23 cellular contexts compared by ENCODE assay signal in genomic region chr2:151830966-151831365, GRCh38. TPM values are rescaled to one million over a fixed set of nuclear protein-coding genes. Genes with fewer than 3 reads are reported as not detected.
A peak's percentile ranks its signal among the peaks of the same experiment; 100 is the strongest.
DNase-seq lines count a peak whose midpoint lies in the region; ATAC-seq, FAIRE-seq and TF ChIP-seq lines count a peak whose summit lies in the region.
"Had no signal": no experiment of that assay in that cellular context is flagged by ENCODE, and none has a peak within 500 bp of the region (broad histone marks: within the 10 kb centered on the region; RNA-seq: fewer than 3 reads in every experiment).

No MANE protein-coding gene starts in this region.

- H3K4me3 Mint-ChIP-seq in neural crest cell: peak overlapping the region; percentile 61
- no peak overlapping the region for H3K4me3 Mint-ChIP-seq in stimulated activated naive B cell treated with anti-CD40 and anti-IgM and Interleukin-4, amounts not matched to agents 10 μg/mL and 1 μg/mL and 100 μg/mL, for 72 hours
- H3K4me3 Mint-ChIP-seq: B cell; CD4-positive, alpha-beta T cell; CD8-positive, alpha-beta T cell had no signal

- POLR2A ChIA-PET in HepG2 (lab: Yijun Ruan, JAX): no interaction called here

- H4K20me1 ChIP-seq in HepG2 (ENCODE audit: insufficient read depth, low read length): peaks cover 12% of the 10 kb centered on the region

- no TSS peak for BruUV-seq in HepG2 (replicated peaks; lab: Mats Ljungman, UMichigan)

- in situ Hi-C loops in HepG2 (cut with HindIII; ENCODE audit: extremely low pct_ligation_motif_present, low pct_unique_long_range_greater_than_20kb): no loop called here

- TF ChIP-seq CTCF in HepG2 (CRISPR knock-in tag; IDR thresholded peaks at IDR 0.05) (no peak), right lobe of liver (IDR thresholded peaks at IDR 0.05) (no peak), liver (IDR thresholded peaks at IDR 0.05; ENCODE audit: low read depth, low read length, missing input control) (no peak), neural crest cell (conservative IDR thresholded peaks at IDR 0.05) (no peak), heart left ventricle (IDR thresholded peaks at IDR 0.05) (no peak)

- no peaks in the 10 kb centered on the region for H3K36me3 Mint-ChIP-seq in neural crest cell (ENCODE audit: low read depth)
- no peaks in the 10 kb centered on the region for H3K36me3 Mint-ChIP-seq in stimulated activated naive B cell treated with anti-CD40 and anti-IgM and Interleukin-4, amounts not matched to agents 10 μg/mL and 1 μg/mL and 100 μg/mL, for 72 hours

- CTCF ChIA-PET in HepG2 (lab: Yijun Ruan, JAX; ENCODE audit: low intra/inter-chr PET ratio, low total read pairs): no interaction called here

- peaks cover 21% of the 10 kb centered on the region for H3K4me1 Mint-ChIP-seq in neural crest cell
- H3K4me1 Mint-ChIP-seq in stimulated activated naive B cell treated with anti-CD40 and anti-IgM and Interleukin-4, amounts not matched to agents 10 μg/mL and 1 μg/mL and 100 μg/mL, for 72 hours: peaks cover 10 to 33% of the 10 kb centered on the region in 2 donors

- H3K27ac ChIP-seq in HepG2 (ENCODE audit: extremely low read length, insufficient read depth, low read length): no peak overlapping the region
- no peak overlapping the region for H3K27ac ChIP-seq in right lobe of liver
- H3K27ac ChIP-seq in liver (ENCODE audit: low read depth in 1 of 2, low read length in 2 of 2): no peak overlapping the region
- no peak overlapping the region for H3K27ac ChIP-seq in small intestine (ENCODE audit: low read depth in 1 of 2, low read length in 1 of 2)
- H3K27ac ChIP-seq in heart left ventricle: no peak overlapping the region
- H3K27ac ChIP-seq: 22Rv1; A549; BLaER1 treated with 17β-estradiol and CSF1 and Interleukin-3, amounts not matched to agents 10 nM and 100 nM; C4-2B had no signal

- WGBS in HepG2 (ENCODE audit: low lambda C conversion rate): 56% methylated on average over 2 of the region's 2 CpGs
- WGBS in right lobe of liver (ENCODE audit: insufficient coverage, low coverage, low lambda C conversion rate, missing lambda C conversion rate): 24% methylated on average over 2 of the region's 2 CpGs
- 67% methylated on average over 2 of the region's 2 CpGs for WGBS in liver
- WGBS in small intestine, 3 donors: 45 to 78% (median 54%) methylated on average over 2 of the region's 2 CpGs
- 97 to 98% (median 98%) methylated on average over 2 of the region's 2 CpGs for WGBS in heart left ventricle, 4 donors

- H3K4me1 ChIP-seq in HepG2 (ENCODE audit: insufficient read depth, low read length): peaks cover 39% of the 10 kb centered on the region
- H3K4me1 ChIP-seq in right lobe of liver: peaks cover 0 to 8% (median 2%) of the 10 kb centered on the region in 4 donors
- peaks cover 4 to 14% (median 10%) of the 10 kb centered on the region in 4 donors for H3K4me1 ChIP-seq in liver (ENCODE audit: control insufficient read depth in 4 of 4, insufficient read depth in 4 of 4, low read length in 3 of 4)
- peaks cover 0 to 4% of the 10 kb centered on the region in 2 donors for H3K4me1 ChIP-seq in small intestine (ENCODE audit: control insufficient read depth in 2 of 2, insufficient read depth in 1 of 2, low read depth in 1 of 2, low read length in 1 of 2)
- peaks cover 0 to 27% (median 15%) of the 10 kb centered on the region in 12 donors for H3K4me1 ChIP-seq in heart left ventricle

- TF ChIP-seq POLR2A in HepG2 (IDR thresholded peaks at IDR 0.05; ENCODE audit: insufficient read depth in 1 of 2, low read depth in 2 of 2, low read length in 2 of 2) (no peak), right lobe of liver (IDR thresholded peaks at IDR 0.05) (no peak), heart left ventricle (IDR thresholded peaks at IDR 0.05) (no peak)

- H3K27me3 Mint-ChIP-seq in neural crest cell (ENCODE audit: low read depth): no peaks in the 10 kb centered on the region
- H3K27me3 Mint-ChIP-seq in stimulated activated naive B cell treated with anti-CD40 and anti-IgM and Interleukin-4, amounts not matched to agents 10 μg/mL and 1 μg/mL and 100 μg/mL, for 72 hours: no peaks in the 10 kb centered on the region
- H3K27me3 Mint-ChIP-seq: B cell; CD4-positive, alpha-beta T cell had no signal

- no peak overlapping the region for H2AFZ ChIP-seq in HepG2 (ENCODE audit: low read length)

- no peaks in the 10 kb centered on the region; a peak in 1 of 5 replicates for H3K27me3 ChIP-seq in HepG2 (ENCODE audit: control insufficient read depth in 1 of 2, insufficient read depth in 2 of 2, low read length in 2 of 2)
- H3K27me3 ChIP-seq in right lobe of liver: no peaks in the 10 kb centered on the region
- no peaks in the 10 kb centered on the region for H3K27me3 ChIP-seq in liver (ENCODE audit: control insufficient read depth in 4 of 4, insufficient read depth in 4 of 4, low read length in 3 of 4)
- no peaks in the 10 kb centered on the region for H3K27me3 ChIP-seq in small intestine (ENCODE audit: control insufficient read depth in 2 of 2, insufficient read depth in 2 of 2, low read length in 2 of 2)
- no peaks in the 10 kb centered on the region for H3K27me3 ChIP-seq in heart left ventricle
- H3K27me3 ChIP-seq: BLaER1 treated with 17β-estradiol and CSF1 and Interleukin-3, amounts not matched to agents 10 nM and 100 nM had no signal

- DNase-seq in HepG2 (ENCODE audit: low spot score): peak; percentile 33
- no peak for DNase-seq in right lobe of liver
- DNase-seq in neural crest cell (ENCODE audit: low read depth, low spot score): no peak
- peak; percentile 88 for DNase-seq in small intestine
- no peak for DNase-seq in stimulated activated naive B cell treated with anti-CD40 and anti-IgM and Interleukin-4, amounts not matched to agents 10 μg/mL and 1 μg/mL and 100 μg/mL, for 72 hours
- no peak for DNase-seq in heart left ventricle
- DNase-seq: AML-193; Caco-2; Calu3; CD4-positive, alpha-beta T cell; CD8-positive, alpha-beta T cell; DMS79 treated with DMSO at 0.1 percent for 48 hours; GF-D8 had no signal

- intact Hi-C loops in HepG2 (cut with micrococcal nuclease; ENCODE audit: unreplicated experiment) (no loop called here), right lobe of liver (cut with DNase I) (no loop called here), heart left ventricle (cut with DNase I) (loop anchor here in 2 of 10 donors (5.0 kb wide), 2 partner anchors 86 to 116 kb away; no protein-coding TSS in a partner anchor)

- TF ChIP-seq RAD21 in HepG2 (CRISPR knock-in tag; IDR thresholded peaks at IDR 0.05): no peak
- TF ChIP-seq RAD21 in liver (IDR thresholded peaks at IDR 0.05): no peak

- no peak overlapping the region for H3K27ac Mint-ChIP-seq in neural crest cell (ENCODE audit: unreplicated experiment)
- no peak overlapping the region for H3K27ac Mint-ChIP-seq in stimulated activated naive B cell treated with anti-CD40 and anti-IgM and Interleukin-4, amounts not matched to agents 10 μg/mL and 1 μg/mL and 100 μg/mL, for 72 hours
- H3K27ac Mint-ChIP-seq: B cell; CD4-positive, alpha-beta T cell; CD8-positive, alpha-beta T cell had no signal

- H3K9me3 Mint-ChIP-seq in neural crest cell: no peaks in the 10 kb centered on the region
- no peaks in the 10 kb centered on the region for H3K9me3 Mint-ChIP-seq in stimulated activated naive B cell treated with anti-CD40 and anti-IgM and Interleukin-4, amounts not matched to agents 10 μg/mL and 1 μg/mL and 100 μg/mL, for 72 hours
- H3K9me3 Mint-ChIP-seq: CD4-positive, alpha-beta T cell; CD8-positive, alpha-beta T cell had no signal

- peaks cover 23% of the 10 kb centered on the region for H3K79me2 ChIP-seq in HepG2 (ENCODE audit: insufficient read depth, low read length)

- TF ChIP-seq EP300 in HepG2 (IDR thresholded peaks at IDR 0.05; ENCODE audit: low read depth in 2 of 2, low read length in 2 of 2) (no peak), HepG2 (CRISPR knock-in tag; IDR thresholded peaks at IDR 0.05; ENCODE audit: borderline replicate concordance) (no peak)

- FAIRE-seq in HepG2 (lab: Jason Lieb, UNC) (no peak), small intestine (lab: Jason Lieb, UNC) (no peak)
- FAIRE-seq: A549, D721Med, G401.6, GM12891 had no signal

- ATAC-seq in HepG2: no peak
- ATAC-seq in right lobe of liver: no peak
- no peak for ATAC-seq in GM18907 (IDR thresholded peaks at IDR 0.05; ENCODE audit: unreplicated experiment)
- no peak for ATAC-seq in stimulated activated naive B cell treated with anti-CD40 and anti-IgM and Interleukin-4, amounts not matched to agents 10 μg/mL and 1 μg/mL and 100 μg/mL, for 72 hours (replicated peaks)
- ATAC-seq in heart left ventricle: no peak
- ATAC-seq: A549; CD8-positive, alpha-beta T cell had no signal

- H3K4me2 ChIP-seq in HepG2 (ENCODE audit: low read depth, low read length): no peak overlapping the region
- H3K4me2 ChIP-seq: A549; BLaER1 treated with 17β-estradiol and CSF1 and Interleukin-3, amounts not matched to agents 10 nM and 100 nM had no signal

- H3K9me3 ChIP-seq in HepG2 (ENCODE audit: low read length) (no peaks in the 10 kb centered on the region), right lobe of liver (no peaks in the 10 kb centered on the region), liver (ENCODE audit: control insufficient read depth in 4 of 4, low read length in 3 of 4) (no peaks in the 10 kb centered on the region), small intestine (ENCODE audit: control insufficient read depth, low read depth) (no peaks in the 10 kb centered on the region), heart left ventricle (no peaks in the 10 kb centered on the region)
- H3K9me3 ChIP-seq: A549; BLaER1 treated with 17β-estradiol and CSF1 and Interleukin-3, amounts not matched to agents 10 nM and 100 nM; Caco-2 had no signal

- no peaks in the 10 kb centered on the region for H3K36me3 ChIP-seq in HepG2 (replicated peaks in 1 of 2; ENCODE audit: control insufficient read depth in 1 of 2, insufficient read depth in 2 of 2, low read length in 2 of 2)
- H3K36me3 ChIP-seq in right lobe of liver: no peaks in the 10 kb centered on the region
- no peaks in the 10 kb centered on the region for H3K36me3 ChIP-seq in liver (ENCODE audit: control insufficient read depth in 4 of 4, insufficient read depth in 3 of 4, low read depth in 1 of 4, low read length in 3 of 4)
- no peaks in the 10 kb centered on the region for H3K36me3 ChIP-seq in small intestine (ENCODE audit: control insufficient read depth in 2 of 2, insufficient read depth in 2 of 2, low read length in 2 of 2)
- H3K36me3 ChIP-seq in heart left ventricle: no peaks in the 10 kb centered on the region

- H3K4me3 ChIP-seq in HepG2 (replicated peaks in 1 of 3; ENCODE audit: insufficient read depth in 1 of 3, low read depth in 2 of 3, low read length in 3 of 3) (no peak overlapping the region), right lobe of liver (no peak overlapping the region), liver (ENCODE audit: low read depth in 1 of 3, low read length in 3 of 3) (no peak overlapping the region), small intestine (ENCODE audit: low read depth in 1 of 2, low read length in 2 of 2) (no peak overlapping the region), heart left ventricle (no peak overlapping the region)
- H3K4me3 ChIP-seq: A549; BLaER1 treated with 17β-estradiol and CSF1 and Interleukin-3, amounts not matched to agents 10 nM and 100 nM had no signal

- H3K9ac ChIP-seq in HepG2 (ENCODE audit: insufficient read depth, low read depth, low read length) (no peak overlapping the region), liver (ENCODE audit: low read depth in 1 of 2, low read length in 2 of 2) (no peak overlapping the region)
- H3K9ac ChIP-seq: BLaER1 treated with 17β-estradiol and CSF1 and Interleukin-3, amounts not matched to agents 10 nM and 100 nM had no signal

RNA-seq across cellular contexts. Expression of gene ARL5A, which starts 2.7 kb away (rescaled TPM):
- total RNA-seq in HepG2 (2016; rRNA removed; fragmentation: Illumina TruSeq; extraction: Trizol): 149 and 170 TPM in 2 replicates
- total RNA-seq in HepG2 (2016; cell fraction: cytosol; rRNA removed; fragmentation: Illumina TruSeq; extraction: Trizol; ENCODE audit: low read depth): 75.4 and 85.0 TPM in 2 replicates
- total RNA-seq in HepG2 (2016; cell fraction: insoluble cytoplasmic fraction; rRNA removed; fragmentation: Illumina TruSeq; extraction: Trizol): 144 and 150 TPM in 2 replicates
- 220 and 225 TPM in 2 replicates for total RNA-seq in HepG2 (2016; cell fraction: membrane; rRNA removed; fragmentation: Illumina TruSeq; extraction: Trizol)
- total RNA-seq in HepG2 (2016; cell fraction: nucleus; rRNA removed; fragmentation: Illumina TruSeq; extraction: Trizol): 85.9 and 100 TPM in 2 replicates
- 34.2 and 47.5 TPM in 2 replicates for polyA plus RNA-seq in HepG2 (2011; rRNA removed)
- 23.3 and 35.0 TPM in 2 replicates for polyA plus RNA-seq in HepG2 (2011; cell fraction: cytosol; rRNA removed)
- polyA plus RNA-seq in HepG2 (2011; cell fraction: nucleus; rRNA removed): 21.9 and 29.1 TPM in 2 replicates
- polyA plus RNA-seq in HepG2 (2012): 46.8 and 63.2 TPM in 2 replicates
- polyA plus RNA-seq in HepG2 (2016; cell fraction: cytosol; fragmentation: Illumina TruSeq; extraction: Trizol; ENCODE audit: low read depth): 49.2 and 53.4 TPM in 2 replicates
- polyA plus RNA-seq in HepG2 (2016; cell fraction: insoluble cytoplasmic fraction; fragmentation: Illumina TruSeq; extraction: Trizol; ENCODE audit: low read depth): 78.6 and 90.5 TPM in 2 replicates
- 89.2 and 108 TPM in 2 replicates for polyA plus RNA-seq in HepG2 (2016; cell fraction: membrane; fragmentation: Illumina TruSeq; extraction: Trizol; ENCODE audit: low read depth)
- polyA plus RNA-seq in HepG2 (2016; cell fraction: nucleus; fragmentation: Illumina TruSeq; extraction: Trizol; ENCODE audit: insufficient read depth, low read depth): 53.8 and 56.7 TPM in 2 replicates
- polyA minus RNA-seq in HepG2 (2011; rRNA and poly(A)+ RNA removed; ENCODE audit: low replicate concordance): 8.7 and 27.5 TPM in 2 replicates
- 42.2 and 46.0 TPM in 2 replicates for polyA minus RNA-seq in HepG2 (2011; cell fraction: cytosol; rRNA and poly(A)+ RNA removed)
- 141 and 173 TPM in 2 replicates for polyA minus RNA-seq in HepG2 (2011; cell fraction: nucleus; rRNA and poly(A)+ RNA removed)
- total RNA-seq in right lobe of liver: 10 to 100 TPM; 20.0 to 33.3 (median 22.4) TPM
- total RNA-seq in liver: 10 to 100 TPM; 26.3 to 41.6 TPM
- 1 to 10 TPM; 9.0 to 9.7 TPM for polyA plus RNA-seq in liver
- total RNA-seq in neural crest cell: 63.2 and 64.9 TPM in 2 replicates
- 10 to 100 TPM; 14.9 to 34.0 (median 25.7) TPM for polyA plus RNA-seq in small intestine
- 10 to 100 TPM; 38.2 to 59.1 (median 54.5) TPM for total RNA-seq in heart left ventricle
- 10 to 100 TPM; 12.9 to 22.1 TPM for polyA plus RNA-seq in heart left ventricle

Comparison
In these comparisons a context has a peak if more than half of its experiments do, and no peak if none do; other contexts are left out.
1. DNase-seq: peak in HepG2 (single experiment) and small intestine (single experiment); none in right lobe of liver (0 of 3), neural crest cell (single experiment), stimulated activated naive B cell treated with anti-CD40 and anti-IgM and Interleukin-4, amounts not matched to agents 10 μg/mL and 1 μg/mL and 100 μg/mL, for 72 hours (single experiment) and heart left ventricle (0 of 5).